Comparison of ENCODE assay signal across 8 cellular contexts in the genomic region with DNA sequence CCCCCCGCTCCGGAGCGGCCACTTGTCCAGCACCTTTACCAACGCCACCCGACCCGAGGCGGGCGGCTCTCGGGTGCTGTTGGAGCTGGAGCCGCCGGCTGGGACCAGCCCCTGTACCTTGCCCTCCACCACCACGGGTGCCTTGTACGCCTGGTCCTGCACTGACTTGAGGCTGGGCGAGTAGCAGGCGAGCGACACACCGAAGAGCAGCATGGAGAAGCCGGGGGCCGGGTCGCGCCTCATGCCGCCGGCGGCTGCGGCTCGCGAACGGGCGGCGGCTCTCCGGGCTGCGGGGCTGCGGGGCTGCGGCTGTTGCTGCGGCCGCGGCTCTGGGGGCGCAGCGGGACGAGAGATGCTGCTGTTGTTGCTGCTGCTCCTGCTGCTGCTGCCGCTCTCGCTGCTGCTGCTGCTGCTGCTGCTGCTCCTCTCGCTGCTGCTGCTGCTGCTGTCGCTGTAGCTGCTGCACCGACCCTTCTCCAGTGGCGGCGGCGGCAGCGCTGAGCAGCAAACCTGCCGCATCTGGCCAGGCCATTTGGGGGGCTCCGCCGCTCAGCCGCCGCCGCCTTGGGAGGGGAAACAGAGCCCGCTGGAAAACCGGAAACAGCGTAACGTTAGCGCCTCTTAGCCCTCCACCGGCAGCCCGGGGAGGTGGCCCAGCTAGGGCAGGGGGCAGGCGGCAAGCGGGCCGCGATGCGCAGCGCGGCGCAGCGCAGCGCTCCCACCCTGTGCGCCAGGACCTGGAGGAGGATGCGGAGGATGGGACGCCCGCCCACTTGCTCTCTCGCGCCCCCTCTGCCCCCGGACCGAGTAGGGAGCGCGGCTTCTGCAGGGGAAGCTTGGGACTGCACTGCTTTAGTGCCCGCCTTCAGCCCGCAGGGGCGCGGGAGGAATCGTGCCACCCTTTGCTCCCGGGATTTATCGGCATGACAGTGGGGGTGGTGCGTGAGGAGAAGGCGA. TPM values are rescaled to one million over a fixed set of nuclear protein-coding genes. Genes with fewer than 3 reads are reported as not detected.
DNase-seq lines count a peak whose midpoint lies in the region; ATAC-seq and TF ChIP-seq lines count a peak whose summit lies in the region.

A gene (minus strand): TSS at position 749 of the 957 bp plus-strand sequence.

- TF ChIP-seq CTCF in C4-2B (conservative IDR thresholded peaks at IDR 0.05) (peak; percentile 54), Peyer's patch (IDR thresholded peaks at IDR 0.05) (peak in 5 of 6 experiments; percentile 6 to 39 (median 31)), gastroesophageal sphincter (IDR thresholded peaks at IDR 0.05) (peak; percentile 40 to 78 (median 62)), transverse colon (IDR thresholded peaks at IDR 0.05) (peak; percentile 33 to 58 (median 42))

- DNase-seq in Peyer's patch (peak; percentile 55 to 78 (median 62)), transverse colon (peak; percentile 63)
- peak; percentile 21 for DNase-seq in activated gamma-delta T cell treated with anti-CD3 and anti-CD28 coated beads, Interleukin-2, amount 50 U/mL, for 16 hours (ENCODE audit: low read depth)

- ATAC-seq in GM19328 (IDR thresholded peaks at IDR 0.05; ENCODE audit: unreplicated experiment) = peak; percentile 60
- peak; percentile 59 for ATAC-seq in HG03457 (IDR thresholded peaks at IDR 0.05; ENCODE audit: unreplicated experiment)
- peak; percentile 90 for ATAC-seq in gastroesophageal sphincter

- intact Hi-C loops in transverse colon (cut with DNase I; ENCODE audit: low total_unique reads) = no loop called here

- TF ChIP-seq POLR2A in Peyer's patch (IDR thresholded peaks at IDR 0.05) (no peak), gastroesophageal sphincter (IDR thresholded peaks at IDR 0.05) (no peak), transverse colon (IDR thresholded peaks at IDR 0.05) (no peak)

- H3K4me3 ChIP-seq in Peyer's patch (peak within 1 kb of the TSS; percentile 38 to 63 (median 58)), gastroesophageal sphincter (peak within 1 kb of the TSS; percentile 60 to 82), neuron (ENCODE audit: low read length) (peak within 1 kb of the TSS; percentile 51), transverse colon (peak within 1 kb of the TSS; percentile 36 to 66 (median 58))

- H3K36me3 ChIP-seq in Peyer's patch = no peaks in the 10 kb centered on the region
- H3K36me3 ChIP-seq in gastroesophageal sphincter = no peaks in the 10 kb centered on the region
- H3K36me3 ChIP-seq in neuron (ENCODE audit: insufficient read depth, low read length) = no peaks in the 10 kb centered on the region
- H3K36me3 ChIP-seq in transverse colon = no peaks in the 10 kb centered on the region

- H2AFZ ChIP-seq in neuron (ENCODE audit: low read depth, low read length) = peak within 1 kb of the TSS; percentile 96

- H3K4me1 ChIP-seq in Peyer's patch (peaks cover 4 to 22% (median 9%) of the 10 kb centered on the region in 4 donors), gastroesophageal sphincter (peaks cover 0 to 56% (median 11%) of the 10 kb centered on the region in 3 donors), neuron (ENCODE audit: insufficient read depth, low read length) (peaks cover 21% of the 10 kb centered on the region), transverse colon (peaks cover 5 to 40% (median 29%) of the 10 kb centered on the region in 4 donors)

- H3K27me3 ChIP-seq in Peyer's patch = peaks cover 0 to 11% of the 10 kb centered on the region in 2 donors
- H3K27me3 ChIP-seq in gastroesophageal sphincter = no peaks in the 10 kb centered on the region
- peaks cover 51% of the 10 kb centered on the region for H3K27me3 ChIP-seq in neuron (ENCODE audit: insufficient read depth, low read length)
- peaks cover 83% of the 10 kb centered on the region for H3K27me3 ChIP-seq in transverse colon

- WGBS in gastroesophageal sphincter (ENCODE audit: low coverage in 1 of 2), 2 donors = 0% methylated on average over 5 of the region's 91 CpGs; no CpG with 5 or more reads in 1 of the 2 donors
- 0% methylated on average over 59 of the region's 91 CpGs; no CpG with 5 or more reads in 1 of the 2 donors for WGBS in transverse colon (ENCODE audit: low coverage in 1 of 2), 2 donors

- no peak for TF ChIP-seq EP300 in gastroesophageal sphincter (IDR thresholded peaks at IDR 0.05)
- no peak for TF ChIP-seq EP300 in transverse colon (IDR thresholded peaks at IDR 0.05; ENCODE audit: low read depth)

- H3K27ac ChIP-seq in C4-2B (no peak within 1 kb of the TSS), Peyer's patch (peak within 1 kb of the TSS in 3 of 4 donors; percentile 45 to 59 (median 53)), gastroesophageal sphincter (peak within 1 kb of the TSS; percentile 4 to 84 (median 78)), transverse colon (peak within 1 kb of the TSS; percentile 33 to 85 (median 70))

- no peaks in the 10 kb centered on the region for H3K9me3 ChIP-seq in Peyer's patch
- no peaks in the 10 kb centered on the region for H3K9me3 ChIP-seq in gastroesophageal sphincter
- H3K9me3 ChIP-seq in neuron (ENCODE audit: low read length) = no peaks in the 10 kb centered on the region
- H3K9me3 ChIP-seq in transverse colon = no peaks in the 10 kb centered on the region

- in situ Hi-C loops in transverse colon (cut with MboI; ENCODE audit: low pct_ligation_motif_present in 1 of 4, low pct_unique_long_range_greater_than_20kb in 1 of 4, low sequenced_read_pairs in 3 of 4) = no loop called here

RNA-seq across cellular contexts. Expression of the gene that starts here (rescaled TPM):
- total RNA-seq in Peyer's patch = under 1 TPM in 1 of 4 donors, not detected in 3; 0.80 TPM
- total RNA-seq in gastroesophageal sphincter = 1 to 10 TPM; 3.2 to 7.6 (median 5.1) TPM
- total RNA-seq in transverse colon = 10 to 100 TPM in 1 of 4 donors, under 1 TPM in 2, not detected in 1; 0.68 to 12.3 (median 0.95) TPM

Comparison
In these comparisons a context has a peak if more than half of its experiments do, and no peak if none do; other contexts are left out.
1. Peak in DNase-seq, H3K4me3 ChIP-seq and H3K27ac ChIP-seq in Peyer's patch; RNA of the gene not detected or under 1 TPM.